ENCODE assay signal across 1 cellular context in the genomic region with DNA sequence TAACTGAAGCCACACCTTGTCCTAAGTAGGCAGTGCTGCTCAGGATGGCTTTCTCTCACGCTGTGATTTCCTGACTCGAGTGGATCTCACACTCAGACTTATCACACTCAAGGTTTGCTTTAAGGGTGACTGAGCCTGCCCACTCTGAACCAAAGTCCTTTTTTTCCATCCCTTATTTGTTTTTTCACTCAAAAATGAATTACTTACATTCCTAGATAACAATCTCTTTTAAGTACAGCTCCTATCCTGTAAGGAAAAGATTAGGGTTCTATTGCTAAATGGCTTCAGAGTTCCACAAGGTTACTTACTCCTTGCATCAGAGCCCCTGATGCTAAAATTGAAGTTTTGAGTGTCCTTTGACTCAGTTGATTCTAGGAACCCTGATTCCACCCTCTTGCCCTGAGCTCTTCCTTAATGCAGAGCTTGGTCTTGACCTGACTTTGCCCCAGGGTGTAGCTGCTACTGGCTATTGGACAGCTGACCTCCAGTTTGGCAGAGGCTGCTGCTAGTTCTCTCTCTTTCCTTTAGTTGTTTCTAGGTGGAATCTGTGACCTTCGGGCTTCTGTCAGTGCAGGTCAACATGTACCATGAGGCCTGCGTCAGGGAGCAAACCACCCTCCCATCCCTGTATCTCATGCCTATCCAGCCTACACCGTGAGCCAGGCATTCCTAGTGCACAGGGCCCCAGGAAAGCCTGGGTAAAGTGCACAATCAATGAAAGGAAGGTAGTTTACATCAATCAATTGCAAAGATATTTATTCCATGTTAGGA.
TF ChIP-seq lines count a peak whose summit lies in the region.

No MANE protein-coding gene starts in this region.

TF ChIP-seq in GM23338, 12 proteins besides CTCF, POLR2A, EP300 and RAD21 (continued from another document):
- TF ChIP-seq NANOG (IDR thresholded peaks at IDR 0.05; ENCODE audit: borderline replicate concordance) (no peak), ZNF114 (CRISPR knock-in tag; IDR thresholded peaks at IDR 0.05) (no peak), POLR2AphosphoS5 (IDR thresholded peaks at IDR 0.05; ENCODE audit: low read depth) (no peak)
